Comparison of ENCODE assay signal across 13 cellular contexts in the genomic region with DNA sequence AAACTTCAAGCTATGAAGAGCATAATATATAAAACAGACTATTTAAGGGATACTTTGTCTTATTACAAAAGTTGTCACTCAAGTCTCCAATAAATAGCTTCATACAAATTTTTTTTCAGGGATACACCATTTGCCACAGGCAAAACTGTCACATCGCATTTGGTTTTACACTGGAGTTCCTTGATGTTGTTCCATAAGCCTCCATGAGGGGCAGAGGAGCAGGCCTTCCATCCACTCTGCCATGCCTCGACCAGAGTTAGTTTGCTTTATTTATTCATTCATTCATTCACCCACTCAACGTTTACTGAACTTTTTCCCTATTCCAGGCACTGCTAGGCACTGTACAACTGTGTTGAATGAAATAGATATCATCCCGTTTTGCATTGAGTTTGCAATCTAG.
DNase-seq lines count a peak whose midpoint lies in the region; ATAC-seq and TF ChIP-seq lines count a peak whose summit lies in the region.
"Had no signal": no experiment of that assay in that cellular context is flagged by ENCODE, and none has a peak within 500 bp of the region (broad histone marks: within the 10 kb centered on the region; RNA-seq: fewer than 3 reads in every experiment).

No MANE protein-coding gene starts in this region.

- no peaks in the 10 kb centered on the region for H3K27me3 ChIP-seq in SK-N-SH (ENCODE audit: insufficient read depth)
- H3K27me3 ChIP-seq: vagina had no signal

- CTCF ChIA-PET in SK-N-SH (lab: Yijun Ruan, JAX), result interaction anchor here (0.6 to 1.0 kb wide), 3 partner anchors 13 to 464 kb away, joined by 3 to 4 read pairs (median 3); no protein-coding TSS in a partner anchor

- H3K27ac ChIP-seq in 22Rv1 (no peak overlapping the region), SK-N-SH (ENCODE audit: low read depth in 2 of 2, low read length in 1 of 2) (no peak overlapping the region)
- H3K27ac ChIP-seq: vagina had no signal

- POLR2A ChIA-PET in SK-N-SH (lab: Yijun Ruan, JAX), result no interaction called here

- H3K36me3 ChIP-seq in SK-N-SH (replicated peaks in 1 of 2; ENCODE audit: control insufficient read depth in 1 of 2, insufficient read depth in 2 of 2, low read length in 1 of 2), result no peaks in the 10 kb centered on the region
- H3K36me3 ChIP-seq: vagina had no signal

- peak; percentile 44 for TF ChIP-seq CTCF in 22Rv1 (IDR thresholded peaks at IDR 0.05)
- peak; percentile 18; the same call in 1 of the 2 replicates for TF ChIP-seq CTCF in GM12875 (IDR thresholded peaks at IDR 0.05; ENCODE audit: borderline replicate concordance, insufficient read depth, low read depth, low read length)
- TF ChIP-seq CTCF in SK-N-SH (IDR thresholded peaks at IDR 0.05), result peak; percentile 34; the same call in 1 of the 2 replicates
- TF ChIP-seq CTCF in foreskin fibroblast (IDR thresholded peaks at IDR 0.05; ENCODE audit: low read depth, low read length), result peak; percentile 21

- H2AFZ ChIP-seq in SK-N-SH (ENCODE audit: low read depth), result no peak overlapping the region

- TF ChIP-seq EP300 in SK-N-SH (IDR thresholded peaks at IDR 0.05; ENCODE audit: borderline replicate concordance in 1 of 2, low read depth in 1 of 2, low read length in 1 of 2), result no peak

- no peak overlapping the region for H3K4me3 ChIP-seq in GM12875 (ENCODE audit: low read depth, low read length)
- H3K4me3 ChIP-seq in SK-N-SH (ENCODE audit: low read depth in 2 of 2, low read length in 1 of 2), result no peak overlapping the region
- H3K4me3 ChIP-seq in foreskin fibroblast (ENCODE audit: low read depth in 1 of 2, low read length in 2 of 2), result no peak overlapping the region
- H3K4me3 ChIP-seq: vagina had no signal

- DNase-seq in SK-N-SH, result peak; percentile 16
- no peak for DNase-seq in foreskin fibroblast
- DNase-seq in H4 (ENCODE audit: low spot score), result no peak
- no peak for DNase-seq in stimulated activated CD4-positive, alpha-beta T cell treated with anti-CD3 and anti-CD28 coated beads, Interleukin-12 subunit alpha, Interleukin-12 subunit beta, amount 100 ng/mL, for 4 hours
- no peak for DNase-seq in NCI-H2196 treated with DMSO at 0.1 percent for 48 hours (lab: John Stamatoyannopoulos, UW; ENCODE audit: unreplicated experiment)
- DNase-seq: activated CD8-positive, alpha-beta memory T cell treated with anti-CD3 and anti-CD28 coated beads, Interleukin-2, amount 50 U/mL, for 4 hours; activated naive CD8-positive, alpha-beta T cell treated with anti-CD3 and anti-CD28 coated beads, Interleukin-2, amount 50 U/mL, for 24 hours; head of caudate nucleus; NCI-H446 had no signal

- no peaks in the 10 kb centered on the region for H3F3A ChIP-seq in SK-N-SH (replicated peaks; ENCODE audit: insufficient read depth)

- no peak for TF ChIP-seq RAD21 in SK-N-SH (IDR thresholded peaks at IDR 0.05; ENCODE audit: low read length)

- no peaks in the 10 kb centered on the region for H3K79me2 ChIP-seq in SK-N-SH (ENCODE audit: insufficient read depth)

- no peak overlapping the region for H3K4me2 ChIP-seq in SK-N-SH

- WGBS in SK-N-SH (ENCODE audit: low lambda C conversion rate), result 49% methylated on average over 4 of the region's 4 CpGs

- no peak overlapping the region for H3K9ac ChIP-seq in SK-N-SH

- no peak for ATAC-seq in GM21381 (IDR thresholded peaks at IDR 0.05; ENCODE audit: unreplicated experiment)
- ATAC-seq: activated naive CD8-positive, alpha-beta T cell treated with anti-CD3 and anti-CD28 coated beads, Interleukin-2, amount 50 U/mL, for 24 hours had no signal

- H3K9me2 ChIP-seq in SK-N-SH, result no peaks in the 10 kb centered on the region

- H3K9me3 ChIP-seq in SK-N-SH, result no peaks in the 10 kb centered on the region
- H3K9me3 ChIP-seq: vagina had no signal

- no peaks in the 10 kb centered on the region for H4K20me1 ChIP-seq in SK-N-SH (ENCODE audit: insufficient read depth)

- no peaks in the 10 kb centered on the region for H3K4me1 ChIP-seq in SK-N-SH (ENCODE audit: control insufficient read depth in 1 of 2, insufficient read depth in 2 of 2, low read depth in 1 of 2, low read length in 1 of 2)
- H3K4me1 ChIP-seq: vagina had no signal

TF ChIP-seq in SK-N-SH, 30 proteins besides CTCF, POLR2A, EP300 and RAD21:
- TF ChIP-seq TCF12 (IDR thresholded peaks at IDR 0.05), result no peak
- TF ChIP-seq FOSL2 (IDR thresholded peaks at IDR 0.05; ENCODE audit: borderline replicate concordance, low read depth), result no peak
- TF ChIP-seq, protein P1, sequence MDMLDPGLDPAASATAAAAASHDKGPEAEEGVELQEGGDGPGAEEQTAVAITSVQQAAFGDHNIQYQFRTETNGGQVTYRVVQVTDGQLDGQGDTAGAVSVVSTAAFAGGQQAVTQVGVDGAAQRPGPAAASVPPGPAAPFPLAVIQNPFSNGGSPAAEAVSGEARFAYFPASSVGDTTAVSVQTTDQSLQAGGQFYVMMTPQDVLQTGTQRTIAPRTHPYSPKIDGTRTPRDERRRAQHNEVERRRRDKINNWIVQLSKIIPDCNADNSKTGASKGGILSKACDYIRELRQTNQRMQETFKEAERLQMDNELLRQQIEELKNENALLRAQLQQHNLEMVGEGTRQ (IDR thresholded peaks at IDR 0.05; ENCODE audit: borderline replicate concordance, low read depth, low read length), result no peak
